20 cellular contexts compared by ENCODE assay signal in the genomic region with DNA sequence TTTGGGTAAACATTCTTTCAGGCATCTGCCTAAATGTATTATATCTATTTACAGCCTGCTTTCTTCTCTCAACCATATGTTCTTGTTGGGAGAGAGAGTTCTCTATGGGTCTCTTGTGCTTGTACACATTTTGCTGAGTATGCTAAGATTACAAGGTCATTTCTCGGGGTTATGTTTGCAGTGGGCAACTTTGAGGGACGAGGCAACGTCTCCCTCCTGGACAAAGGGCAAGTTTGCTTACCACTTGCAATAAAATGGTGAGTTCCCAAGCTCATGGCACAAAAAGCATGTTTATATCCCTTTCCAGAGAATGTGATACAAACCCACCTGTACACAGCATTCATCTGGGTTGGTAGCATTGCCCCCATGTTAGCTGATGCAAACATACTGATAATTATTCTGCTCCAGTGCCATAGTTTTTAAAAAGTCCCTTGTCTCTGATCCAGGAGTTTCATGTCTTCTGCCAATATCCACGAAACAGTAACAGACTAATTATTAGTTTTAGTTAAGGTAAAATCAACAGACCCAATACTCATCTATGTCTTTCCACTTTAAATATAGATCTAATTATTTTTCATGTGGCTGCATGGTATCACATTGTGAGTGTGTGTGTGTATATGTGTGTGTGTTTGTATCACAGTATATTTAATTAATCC.
"Had no signal": no experiment of that assay in that cellular context is flagged by ENCODE, and none has a peak within 500 bp of the region (broad histone marks: within the 10 kb centered on the region; RNA-seq: fewer than 3 reads in every experiment).

No MANE protein-coding gene starts in this region.

- H2AFZ ChIP-seq: parathyroid adenoma had no signal

- H3K4me1 ChIP-seq: lower lobe of right lung, parathyroid adenoma, right atrium auricular region, spleen, suprapubic skin, tibial artery, upper lobe of right lung had no signal

- ATAC-seq: left ventricle myocardium superior; lower lobe of right lung; naive thymus-derived CD8-positive, alpha-beta T cell; sciatic nerve; stimulated activated effector memory CD8-positive, alpha-beta T cell treated with anti-CD3 and anti-CD28 coated beads, Interleukin-12 subunit alpha, Interleukin-12 subunit beta, amount 100 ng/mL, for 72 hours; upper lobe of right lung had no signal

- H3K36me3 ChIP-seq: lower lobe of right lung, right atrium auricular region, spleen, suprapubic skin, thoracic aorta, tibial artery, upper lobe of right lung had no signal

- DNase-seq: islet precursor cell; left ventricle myocardium superior; lower lobe of right lung; mammary epithelial cell; mesenchymal stem cell; naive thymus-derived CD8-positive, alpha-beta T cell; nucleus accumbens; small intestine; spleen; stimulated activated CD4-positive, alpha-beta T cell treated with anti-CD3 and anti-CD28 coated beads, Interleukin-4, amount 100 ng/mL, for 24 hours; stimulated activated naive CD4-positive, alpha-beta T cell; tibial artery; trophoblast cell; upper lobe of right lung had no signal

- H3K27ac ChIP-seq: lower lobe of right lung, parathyroid adenoma, right atrium auricular region, spleen, suprapubic skin, thoracic aorta, tibial artery, upper lobe of right lung had no signal

- H3K79me2 ChIP-seq: parathyroid adenoma had no signal

- H3K9ac ChIP-seq: parathyroid adenoma had no signal

- H3K9me3 ChIP-seq: lower lobe of right lung, spleen, suprapubic skin, thoracic aorta, tibial artery, upper lobe of right lung had no signal

- H3K27me3 ChIP-seq: right atrium auricular region had no signal

- H3K4me3 ChIP-seq: lower lobe of right lung, right atrium auricular region, spleen, suprapubic skin, thoracic aorta, tibial artery, upper lobe of right lung had no signal
